8 cellular contexts compared by ENCODE assay signal in the genomic region with DNA sequence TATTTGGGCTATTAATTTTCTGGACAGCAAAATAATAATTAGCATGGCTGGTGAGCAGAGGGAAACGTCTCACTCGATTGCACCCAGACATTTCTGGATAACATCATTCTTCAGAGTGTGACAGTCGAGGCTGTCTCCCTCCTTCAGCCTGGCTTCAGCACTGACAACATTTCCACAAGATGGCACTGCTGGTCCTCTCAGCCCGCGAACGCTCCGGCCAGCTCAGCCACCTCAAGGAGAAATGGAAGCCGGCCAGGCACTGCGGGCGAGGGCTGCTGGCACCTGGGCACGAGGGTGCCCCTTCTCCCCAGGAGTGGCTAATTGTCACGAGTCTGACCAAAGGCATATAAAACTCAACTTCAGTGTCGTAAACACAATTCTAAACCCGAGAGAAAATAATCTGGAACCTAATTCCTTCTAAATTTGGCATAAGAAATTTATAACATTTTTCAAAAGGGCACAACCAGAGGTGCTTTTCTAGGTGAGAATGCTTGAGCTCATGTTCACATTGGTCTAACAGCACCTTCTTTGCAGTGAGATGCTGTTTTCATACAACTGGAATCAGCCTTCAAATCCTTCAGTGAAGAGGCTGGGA.
DNase-seq lines count a peak whose midpoint lies in the region; ATAC-seq and TF ChIP-seq lines count a peak whose summit lies in the region.

No MANE protein-coding gene starts in this region.

- no peak overlapping the region for H3K27ac ChIP-seq in A673 (ENCODE audit: low read depth, low read length, poor library complexity, severe bottlenecking)
- H3K27ac ChIP-seq in left ventricle myocardium inferior (replicated peaks), result no peak overlapping the region
- no peak overlapping the region for H3K27ac ChIP-seq in psoas muscle

- POLR2A ChIA-PET in A673 (lab: Charles Lee; ENCODE audit: low non-redundant PET), result no interaction called here

- H3K9me3 ChIP-seq in A673 (ENCODE audit: low read depth, low read length, poor library complexity, severe bottlenecking) (no peaks in the 10 kb centered on the region), left ventricle myocardium inferior (replicated peaks) (no peaks in the 10 kb centered on the region), psoas muscle (no peaks in the 10 kb centered on the region)

- H3K27me3 ChIP-seq in A673 (replicated peaks; ENCODE audit: insufficient read depth, low read depth, low read length, poor library complexity) (no peaks in the 10 kb centered on the region), left ventricle myocardium inferior (ENCODE audit: low read depth) (no peaks in the 10 kb centered on the region), psoas muscle (ENCODE audit: insufficient read depth in 3 of 3, low read length in 2 of 3) (peaks cover 0 to 2% (median 0%) of the 10 kb centered on the region in 3 donors)

- intact Hi-C loops in A673 (cut with micrococcal nuclease; ENCODE audit: unreplicated experiment), result loop anchor here (5.0 to 10.0 kb wide), 3 partner anchors 167 to 1330 kb away; no protein-coding TSS in a partner anchor
- intact Hi-C loops in left ventricle myocardium inferior (cut with micrococcal nuclease), result no loop called here
- intact Hi-C loops in psoas muscle (cut with DNase I), result loop anchor here (5.0 to 10.0 kb wide), 2 partner anchors 490 to 1327 kb away; no protein-coding TSS in a partner anchor

- no peak overlapping the region for H3K4me3 ChIP-seq in A673 (ENCODE audit: low read depth, low read length, poor library complexity, severe bottlenecking)
- H3K4me3 ChIP-seq in GM12864 (ENCODE audit: low read depth, low read length), result no peak overlapping the region
- H3K4me3 ChIP-seq in left ventricle myocardium inferior, result peak overlapping the region; percentile 25
- no peak overlapping the region for H3K4me3 ChIP-seq in psoas muscle

- DNase-seq in A673 (ENCODE audit: low spot score), result peak; percentile 61
- DNase-seq in GM12864 (ENCODE audit: low read depth), result no peak
- DNase-seq in NCI-H2171 (lab: John Stamatoyannopoulos, UW), result peak; percentile 72
- DNase-seq in amniotic epithelial cell (ENCODE audit: low read depth), result peak; percentile 72
- DNase-seq in left ventricle myocardium inferior, result peak; percentile 76
- peak; percentile 62 to 76 for DNase-seq in psoas muscle
- no peak for DNase-seq in NK-92 treated with Interleukin-12 subunit alpha and Interleukin-12 subunit beta, amount 100 ng/mL, for 24 hours (lab: John Stamatoyannopoulos, UW)

- TF ChIP-seq CTCF in A673 (conservative IDR thresholded peaks at IDR 0.05; ENCODE audit: low read depth, low read length), result peak; percentile 75
- peak; percentile 65 for TF ChIP-seq CTCF in GM12864 (IDR thresholded peaks at IDR 0.05; ENCODE audit: low read depth, low read length, missing control alignments)
- TF ChIP-seq CTCF in left ventricle myocardium inferior (IDR thresholded peaks at IDR 0.05; ENCODE audit: borderline replicate concordance), result peak; percentile 89
- peak; percentile 77 for TF ChIP-seq CTCF in psoas muscle (IDR thresholded peaks at IDR 0.05)

- CTCF ChIA-PET in A673 (lab: Charles Lee), result interaction anchor here (1.0 kb wide), 1 partner anchor 23 kb away, joined by 3 read pairs; no protein-coding TSS in a partner anchor

- no peaks in the 10 kb centered on the region for H3K36me3 ChIP-seq in A673 (ENCODE audit: insufficient read depth, low read length, poor library complexity, severe bottlenecking)
- no peaks in the 10 kb centered on the region for H3K36me3 ChIP-seq in left ventricle myocardium inferior
- no peaks in the 10 kb centered on the region for H3K36me3 ChIP-seq in psoas muscle (ENCODE audit: insufficient read depth in 1 of 2, low read depth in 1 of 2)

- H3K4me1 ChIP-seq in A673 (ENCODE audit: insufficient read depth, low read length, poor library complexity, severe bottlenecking), result peaks cover 21% of the 10 kb centered on the region
- H3K4me1 ChIP-seq in left ventricle myocardium inferior, result peaks cover 13% of the 10 kb centered on the region
- no peaks in the 10 kb centered on the region for H3K4me1 ChIP-seq in psoas muscle

- ATAC-seq in HG02870 (IDR thresholded peaks at IDR 0.05; ENCODE audit: unreplicated experiment) (peak; percentile 46), psoas muscle (peak; percentile 81 to 89 (median 85))

- 7 to 10% (median 8%) methylated on average over 14 of the region's 14 CpGs for WGBS in psoas muscle, 3 donors

- no TSS peak for BruUV-seq in A673 (replicated peaks; lab: Mats Ljungman, UMichigan)

Comparison
In these comparisons a context has a peak if more than half of its experiments do, and no peak if none do; other contexts are left out.
1. DNase-seq: peak in A673 (single experiment), NCI-H2171 (single experiment), amniotic epithelial cell (single experiment), left ventricle myocardium inferior (single experiment) and psoas muscle (2 of 2); none in GM12864 (single experiment) and NK-92 treated with Interleukin-12 subunit alpha and Interleukin-12 subunit beta, amount 100 ng/mL, for 24 hours (single experiment).
2. Peak in every context shown above with its lines, with median percentiles within 50 percentile points of each other: CTCF ChIP-seq.